Comparison of ENCODE assay signal across 1 cellular context in genomic region chr2:24274809-24275208, GRCh38.
TF ChIP-seq lines count a peak whose summit lies in the region.

No MANE protein-coding gene starts in this region.

TF ChIP-seq in GM12878, 131 proteins besides CTCF, POLR2A, EP300 and RAD21 (continued from another document):
- no peak for TF ChIP-seq ZNF217 (IDR thresholded peaks at IDR 0.05)
- TF ChIP-seq ATF3 (IDR thresholded peaks at IDR 0.05; ENCODE audit: borderline replicate concordance, extremely low read depth, low read depth, low read length): no peak
- TF ChIP-seq PML (IDR thresholded peaks at IDR 0.05; ENCODE audit: low read length): no peak
- no peak for TF ChIP-seq MTA3 (IDR thresholded peaks at IDR 0.05; ENCODE audit: borderline replicate concordance, low read length)
- no peak for TF ChIP-seq ATF2 (IDR thresholded peaks at IDR 0.05; ENCODE audit: low read length)
- peak; percentile 9; the same call in 1 of the 2 replicates for TF ChIP-seq JUNB (IDR thresholded peaks at IDR 0.05)
- no peak for TF ChIP-seq HCFC1 (IDR thresholded peaks at IDR 0.05; ENCODE audit: low read length)
- TF ChIP-seq CREB1 (IDR thresholded peaks at IDR 0.05; ENCODE audit: low read depth): no peak
- no peak for TF ChIP-seq E2F8 (IDR thresholded peaks at IDR 0.05; ENCODE audit: low read depth, partially characterized antibody)
- peak; percentile 28; the same call in 1 of the 2 replicates for TF ChIP-seq MTA2 (IDR thresholded peaks at IDR 0.05; ENCODE audit: low read depth)
- peak; percentile 32; the same call in 1 of the 2 replicates for TF ChIP-seq RUNX3 (IDR thresholded peaks at IDR 0.05; ENCODE audit: low read length)
- TF ChIP-seq MYB (IDR thresholded peaks at IDR 0.05; ENCODE audit: borderline replicate concordance, low read depth, low read length): no peak
- no peak for TF ChIP-seq LARP7 (IDR thresholded peaks at IDR 0.05)
- TF ChIP-seq ZBTB4 (CRISPR knock-in tag; IDR thresholded peaks at IDR 0.05): no peak
- TF ChIP-seq BCLAF1 (IDR thresholded peaks at IDR 0.05): no peak
- no peak for TF ChIP-seq GATAD2B (conservative IDR thresholded peaks at IDR 0.05; ENCODE audit: low read depth)
- TF ChIP-seq RAD51 (IDR thresholded peaks at IDR 0.05): no peak
